29 cellular contexts compared by ENCODE assay signal in genomic region chr11:106943089-106943488, GRCh38.
"Had no signal": no experiment of that assay in that cellular context is flagged by ENCODE, and none has a peak within 500 bp of the region (broad histone marks: within the 10 kb centered on the region; RNA-seq: fewer than 3 reads in every experiment).

No MANE protein-coding gene starts in this region.

- ATAC-seq: activated CD8-positive, alpha-beta T cell treated with anti-CD3 and anti-CD28 coated beads for 36 hours; activated naive CD8-positive, alpha-beta T cell treated with anti-CD3 and anti-CD28 coated beads, Interleukin-2, amount 50 U/mL, for 24 hours; activated T-cell treated with anti-CD3 and anti-CD28 coated beads, Interleukin-2, amount 50 U/mL, for 4 hours; activated T-cell treated with anti-CD3 and anti-CD28 coated beads, Interleukin-2, amount 50 U/mL, for 72 hours; activated T-helper 17 cell treated with anti-CD3 and anti-CD28 coated beads, Interleukin-2, amount 50 U/mL, for 72 hours had no signal

- DNase-seq: activated B cell treated with CpG ODN at 0.5 μM for 24 hours; activated CD4-positive, alpha-beta memory T cell treated with anti-CD3 and anti-CD28 coated beads for 36 hours; activated CD4-positive, alpha-beta T cell treated with anti-CD3 and anti-CD28 coated beads for 4 hours; activated CD4-positive, alpha-beta T cell treated with anti-CD3 and anti-CD28 coated beads, Interleukin-2, amount 10 ng/mL, durations not matched to agents 24 days and 14 days; activated CD4-positive, alpha-beta T cell treated with anti-CD3 and anti-CD28 coated beads, Interleukin-2, amount 50 U/mL, for 1 hour; activated CD4-positive, alpha-beta T cell treated with anti-CD3 and anti-CD28 coated beads, Interleukin-2, amount 50 U/mL, for 4 hours; activated CD4-positive, CD25-positive, alpha-beta regulatory T cell treated with anti-CD3 and anti-CD28 coated beads, Interleukin-2, amount 50 U/mL, for 72 hours; activated CD8-positive, alpha-beta memory T cell treated with anti-CD3 and anti-CD28 coated beads, Interleukin-2, amount 50 U/mL, for 4 hours; activated CD8-positive, alpha-beta T cell treated with anti-CD3 and anti-CD28 coated beads for 36 hours; activated effector memory CD4-positive, alpha-beta T cell treated with anti-CD3 and anti-CD28 coated beads, Interleukin-2, amount 50 U/mL, for 16 hours; activated gamma-delta T cell treated with Interleukin-2 at 50 U/mL for 16 hours; activated naive CD4-positive, alpha-beta T cell; activated naive CD4-positive, alpha-beta T cell treated with anti-CD3 and anti-CD28 coated beads, Interleukin-2, amount 10 ng/mL, durations not matched to agents 7 days and 5 days; activated naive CD8-positive, alpha-beta T cell treated with anti-CD3 and anti-CD28 coated beads, Interleukin-2, amount 10 ng/mL, durations not matched to agents 7 days and 5 days; activated naive CD8-positive, alpha-beta T cell treated with anti-CD3 and anti-CD28 coated beads, Interleukin-2, amount 50 U/mL, for 24 hours; activated T-cell treated with anti-CD3 and anti-CD28 coated beads for 4 hours; activated T-cell treated with anti-CD3 and anti-CD28 coated beads, Interleukin-2, amount 50 U/mL, for 1 hour; activated T-cell treated with anti-CD3 and anti-CD28 coated beads, Interleukin-2, amount 50 U/mL, for 4 hours; activated T-cell treated with anti-CD3 and anti-CD28 coated beads, Interleukin-2, amount 50 U/mL, for 72 hours; amygdala; anterior cingulate cortex; cerebellar nuclear complex; T-helper 1 cell; T-helper 2 cell; T-helper 9 cell had no signal

- H3K4me3 ChIP-seq: ascending aorta, cardiac muscle cell had no signal

- H3K4me1 ChIP-seq: ascending aorta had no signal

- H3K36me3 ChIP-seq: ascending aorta, cardiac muscle cell had no signal

- H3K27me3 ChIP-seq: ascending aorta, cardiac muscle cell had no signal

- H3K9me3 ChIP-seq: ascending aorta had no signal

- H3K27ac ChIP-seq: ascending aorta, cardiac muscle cell, VCaP had no signal
